In the genomic region with DNA sequence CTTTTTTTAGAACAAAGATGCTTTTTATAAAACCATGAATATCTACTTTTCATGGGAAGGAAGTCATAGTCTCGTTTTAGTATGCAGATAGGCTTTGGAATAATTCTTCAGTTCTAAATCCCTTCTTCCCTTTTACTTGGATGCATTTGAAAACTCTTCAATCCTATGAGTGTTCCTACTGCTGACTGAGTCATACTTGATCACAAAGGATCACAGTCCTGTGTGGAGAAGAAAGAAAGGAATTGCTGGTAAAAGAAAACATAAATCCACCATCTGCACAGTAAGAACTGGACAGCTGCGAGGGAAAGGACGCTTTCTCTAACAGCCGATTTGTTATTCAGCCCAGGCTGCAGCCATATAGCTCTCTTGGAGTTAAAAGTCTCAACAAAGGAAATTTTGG, we compare ENCODE assay signal across 18 cellular contexts.
DNase-seq lines count a peak whose midpoint lies in the region; TF ChIP-seq lines count a peak whose summit lies in the region.
"Had no signal": no experiment of that assay in that cellular context is flagged by ENCODE, and none has a peak within 500 bp of the region (broad histone marks: within the 10 kb centered on the region; RNA-seq: fewer than 3 reads in every experiment).

No MANE protein-coding gene starts in this region.

- H2AK5ac ChIP-seq in mesenchymal stem cell (ENCODE audit: low read length, severe bottlenecking), result no peak overlapping the region

- no peak overlapping the region for H4K91ac ChIP-seq in mesenchymal stem cell (ENCODE audit: low read length)

- TF ChIP-seq POLR2A in thyroid gland (IDR thresholded peaks at IDR 0.05), result no peak

- no peaks in the 10 kb centered on the region for H4K20me1 ChIP-seq in OCI-LY3 (ENCODE audit: insufficient read depth, low read length)

- H3K36me3 ChIP-seq in OCI-LY3 (replicated peaks; ENCODE audit: low read depth, low read length) (no peaks in the 10 kb centered on the region), mesenchymal stem cell (ENCODE audit: control insufficient read depth in 1 of 2, insufficient read depth in 2 of 2, low read depth in 1 of 2, low read length in 2 of 2) (no peaks in the 10 kb centered on the region), thyroid gland (no peaks in the 10 kb centered on the region), WERI-Rb-1 (no peaks in the 10 kb centered on the region)
- H3K36me3 ChIP-seq: Peyer's patch had no signal

- H2BK12ac ChIP-seq in mesenchymal stem cell (ENCODE audit: low read length in 2 of 2), result no peak overlapping the region

- no peak overlapping the region for H2BK120ac ChIP-seq in mesenchymal stem cell (ENCODE audit: low read depth, low read length)

- DNase-seq in ELR (ENCODE audit: low read depth), result peak; percentile 2
- DNase-seq in mesenchymal stem cell, result no peak
- no peak for DNase-seq in thyroid gland
- DNase-seq in WERI-Rb-1, result no peak
- DNase-seq in activated T-cell treated with anti-CD3 and anti-CD28 coated beads, Interleukin-2, amount 50 U/mL, for 48 hours, result no peak
- no peak for DNase-seq in NCI-H2107 (lab: John Stamatoyannopoulos, UW)
- DNase-seq: Calu3; CD4-positive, CD25-positive, alpha-beta regulatory T cell; DND-41; GF-D8; KG1; MM.1S; NCI-H1105; NCI-H187; NCI-H774; Peyer's patch had no signal

- no peaks in the 10 kb centered on the region for H3K79me1 ChIP-seq in mesenchymal stem cell (replicated peaks; ENCODE audit: low read length, poor library complexity, severe bottlenecking)

- 0 out of 2 replicates have a peak overlapping the region, but pooled peaks have one; percentile 8 for H2AFZ ChIP-seq in OCI-LY3 (ENCODE audit: low read depth, low read length)
- H2AFZ ChIP-seq in mesenchymal stem cell (ENCODE audit: low read depth, low read length), result no peak overlapping the region

- no peaks in the 10 kb centered on the region for H3K79me2 ChIP-seq in OCI-LY3 (ENCODE audit: low read length)

- H3K4me3 Mint-ChIP-seq in brain, result peak overlapping the region in 2 of 5 experiments; percentile 17 to 41
- H3K4me3 Mint-ChIP-seq: CD4-positive, CD25-positive, alpha-beta regulatory T cell had no signal

- no peaks in the 10 kb centered on the region for H3K27me3 ChIP-seq in OCI-LY3 (ENCODE audit: low read depth, low read length)
- no peaks in the 10 kb centered on the region for H3K27me3 ChIP-seq in mesenchymal stem cell (ENCODE audit: control insufficient read depth in 1 of 2, insufficient read depth in 1 of 2, low read length in 2 of 2)
- no peaks in the 10 kb centered on the region for H3K27me3 ChIP-seq in thyroid gland
- no peaks in the 10 kb centered on the region for H3K27me3 ChIP-seq in WERI-Rb-1 (ENCODE audit: insufficient read depth, low read depth, severe bottlenecking)
- H3K27me3 ChIP-seq: Peyer's patch had no signal

- no peak overlapping the region for H3K4me3 ChIP-seq in OCI-LY3 (ENCODE audit: low read length)
- H3K4me3 ChIP-seq in mesenchymal stem cell (ENCODE audit: insufficient read depth in 1 of 2, low read depth in 1 of 2, low read length in 2 of 2), result no peak overlapping the region
- no peak overlapping the region for H3K4me3 ChIP-seq in thyroid gland (replicated peaks in 1 of 3)
- H3K4me3 ChIP-seq in WERI-Rb-1 (ENCODE audit: low read depth, low read length), result no peak overlapping the region
- H3K4me3 ChIP-seq: Peyer's patch had no signal

- no peak overlapping the region for H3K4ac ChIP-seq in mesenchymal stem cell (ENCODE audit: low read depth in 1 of 2, low read length in 2 of 2)

- no peaks in the 10 kb centered on the region for H3K27me3 Mint-ChIP-seq in brain
- H3K27me3 Mint-ChIP-seq: CD4-positive, CD25-positive, alpha-beta regulatory T cell had no signal

- H3K27ac Mint-ChIP-seq in brain, result peak overlapping the region in 4 of 5 experiments; percentile 45 to 89 (median 69)
- H3K27ac Mint-ChIP-seq: CD4-positive, CD25-positive, alpha-beta regulatory T cell had no signal

- no peak overlapping the region for H3K23ac ChIP-seq in mesenchymal stem cell (ENCODE audit: low read length in 2 of 2)

- no peak overlapping the region for H2BK15ac ChIP-seq in mesenchymal stem cell (ENCODE audit: low read depth, poor library complexity, severe bottlenecking)

- H3K14ac ChIP-seq in mesenchymal stem cell (ENCODE audit: low read length in 2 of 2), result no peak overlapping the region

- peak overlapping the region; percentile 58 for H2BK5ac ChIP-seq in mesenchymal stem cell (ENCODE audit: low read depth, low read length, poor library complexity, severe bottlenecking)

- 76% methylated on average over 4 of the region's 4 CpGs for WGBS in mesenchymal stem cell
- WGBS in thyroid gland, 2 donors, result 74 to 82% methylated on average over 4 of the region's 4 CpGs

- intact Hi-C loops in thyroid gland (cut with DNase I), result no loop called here

- H3K4me1 ChIP-seq in OCI-LY3 (ENCODE audit: low read length) (no peaks in the 10 kb centered on the region), mesenchymal stem cell (ENCODE audit: control insufficient read depth, insufficient read depth, low read depth, low read length) (no peaks in the 10 kb centered on the region), thyroid gland (no peaks in the 10 kb centered on the region)
- H3K4me1 ChIP-seq: Peyer's patch had no signal

- no peak overlapping the region for H3K18ac ChIP-seq in mesenchymal stem cell (ENCODE audit: low read depth in 1 of 2, low read length in 2 of 2)

- H4K8ac ChIP-seq in mesenchymal stem cell (ENCODE audit: low read length), result no peak overlapping the region

- H3K36me3 Mint-ChIP-seq in brain, result no peaks in the 10 kb centered on the region
- H3K36me3 Mint-ChIP-seq: CD4-positive, CD25-positive, alpha-beta regulatory T cell had no signal

- TF ChIP-seq CTCF in OCI-LY3 (IDR thresholded peaks at IDR 0.05; ENCODE audit: low read depth, low read length) (no peak), brain (conservative IDR thresholded peaks at IDR 0.05) (no peak), thyroid gland (IDR thresholded peaks at IDR 0.05) (no peak), WERI-Rb-1 (IDR thresholded peaks at IDR 0.05; ENCODE audit: low read depth, low read length) (no peak)

- no peak overlapping the region for H3K9ac ChIP-seq in OCI-LY3 (ENCODE audit: low read length)
- no peak overlapping the region for H3K9ac ChIP-seq in mesenchymal stem cell (ENCODE audit: low read length)

- peaks cover 0 to 3% (median 0%) of the 10 kb centered on the region in 5 experiments for H3K9me3 Mint-ChIP-seq in brain

- no peaks in the 10 kb centered on the region for H3K9me3 ChIP-seq in OCI-LY3 (ENCODE audit: insufficient read depth, low read length)
- no peaks in the 10 kb centered on the region for H3K9me3 ChIP-seq in mesenchymal stem cell (ENCODE audit: control insufficient read depth, low read length)
- no peaks in the 10 kb centered on the region for H3K9me3 ChIP-seq in thyroid gland
- no peaks in the 10 kb centered on the region for H3K9me3 ChIP-seq in WERI-Rb-1 (ENCODE audit: severe bottlenecking)
- H3K9me3 ChIP-seq: Peyer's patch had no signal

- peaks cover 8% of the 10 kb centered on the region for H3K4me1 Mint-ChIP-seq in brain
- H3K4me1 Mint-ChIP-seq: CD4-positive, CD25-positive, alpha-beta regulatory T cell had no signal

- H3K4me2 ChIP-seq in OCI-LY3 (ENCODE audit: low read length) (no peak overlapping the region), mesenchymal stem cell (ENCODE audit: low read length, poor library complexity, severe bottlenecking) (no peak overlapping the region)

- H3K27ac ChIP-seq in OCI-LY3 (ENCODE audit: low read length) (no peak overlapping the region), mesenchymal stem cell (ENCODE audit: low read length, poor library complexity, severe bottlenecking) (peak overlapping the region; percentile 43), thyroid gland (no peak overlapping the region), WERI-Rb-1 (no peak overlapping the region)
- H3K27ac ChIP-seq: Peyer's patch had no signal
